9 cellular contexts compared by ENCODE assay signal in the genomic region with DNA sequence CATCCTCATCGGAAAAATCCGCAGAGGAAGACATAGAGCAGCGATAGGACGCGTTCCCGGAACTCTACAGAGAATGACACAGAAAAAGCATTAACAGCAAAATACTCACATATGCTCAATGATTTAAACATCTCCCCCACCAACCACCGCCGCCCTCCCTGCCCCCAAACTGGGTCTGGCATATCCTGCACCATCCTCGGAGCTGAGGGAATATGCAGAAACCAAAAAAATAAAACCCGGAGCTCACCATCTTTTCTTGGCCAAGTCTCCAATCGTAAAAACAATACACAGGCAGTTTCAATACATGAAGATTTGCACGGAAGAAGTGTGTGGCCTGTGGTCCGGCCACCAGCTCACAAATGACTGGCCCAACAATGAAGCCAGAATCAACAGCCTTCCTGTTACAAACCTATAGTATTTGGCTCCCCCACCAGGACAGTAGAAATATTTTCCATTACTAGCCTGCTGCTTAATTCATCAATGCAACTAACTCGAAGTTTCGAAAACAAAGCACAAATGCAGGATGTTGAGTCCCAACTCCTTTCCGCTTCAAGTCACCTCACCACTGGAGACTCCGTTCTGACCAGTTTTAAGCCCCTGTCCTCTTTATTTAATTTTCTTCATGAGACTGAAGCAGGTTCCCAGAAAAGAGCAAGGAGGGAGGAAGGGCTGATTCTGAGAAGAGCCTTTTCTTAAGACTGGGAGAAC.
DNase-seq lines count a peak whose midpoint lies in the region; ATAC-seq and TF ChIP-seq lines count a peak whose summit lies in the region.
"Had no signal": no experiment of that assay in that cellular context is flagged by ENCODE, and none has a peak within 500 bp of the region (broad histone marks: within the 10 kb centered on the region; RNA-seq: fewer than 3 reads in every experiment).

No MANE protein-coding gene starts in this region.

- peak overlapping the region; percentile 69 for H3K9ac ChIP-seq in fibroblast of lung (ENCODE audit: insufficient read depth, low read length)
- peak overlapping the region; percentile 44 for H3K9ac ChIP-seq in muscle layer of colon (ENCODE audit: low read length)

- H3K27me3 ChIP-seq in fibroblast of lung (ENCODE audit: control insufficient read depth, insufficient read depth, low read length) = no peaks in the 10 kb centered on the region
- no peaks in the 10 kb centered on the region for H3K27me3 ChIP-seq in muscle layer of colon (ENCODE audit: control insufficient read depth in 1 of 2, insufficient read depth in 2 of 2, low read length in 2 of 2)
- no peaks in the 10 kb centered on the region for H3K27me3 ChIP-seq in uterus

- no peaks in the 10 kb centered on the region for H4K20me1 ChIP-seq in fibroblast of lung (ENCODE audit: control insufficient read depth, extremely low read depth, insufficient read depth, low read length)

- ATAC-seq in GM18511 (IDR thresholded peaks at IDR 0.05; ENCODE audit: unreplicated experiment) (peak; percentile 90), HG02884 (IDR thresholded peaks at IDR 0.05; ENCODE audit: unreplicated experiment) (peak; percentile 93)

- no peak overlapping the region for H2AFZ ChIP-seq in fibroblast of lung (ENCODE audit: low read length)

- H3K4me1 ChIP-seq in fibroblast of lung (ENCODE audit: control insufficient read depth, extremely low read depth, insufficient read depth, low read length) (peaks cover 16% of the 10 kb centered on the region), muscle layer of colon (ENCODE audit: insufficient read depth, low read length) (peaks cover 23% of the 10 kb centered on the region), uterus (no peaks in the 10 kb centered on the region)

- DNase-seq in CD1c-positive myeloid dendritic cell (ENCODE audit: extremely low spot score) (peak; percentile 60), NCI-H2081 (lab: John Stamatoyannopoulos, UW) (peak; percentile 57 to 83), fibroblast of lung (ENCODE audit: low read depth in 2 of 2) (peak; percentile 90 to 91), uterus (peak; percentile 40 to 57)

- H3K27ac ChIP-seq in fibroblast of lung (ENCODE audit: insufficient read depth, low read length) (peak overlapping the region; percentile 89), muscle layer of colon (ENCODE audit: low read depth, low read length) (peak overlapping the region; percentile 56), uterus (peak overlapping the region; percentile 40 to 55)
- H3K27ac ChIP-seq: epithelial cell of prostate had no signal

- H3K4me3 ChIP-seq in WI38 (ENCODE audit: low read depth, low read length) = peak overlapping the region; percentile 86
- H3K4me3 ChIP-seq in fibroblast of lung (replicated peaks in 1 of 4; ENCODE audit: control extremely low read depth in 1 of 4, insufficient read depth in 1 of 4, low read depth in 3 of 4, low read length in 4 of 4) = peak overlapping the region; percentile 76 to 87 (median 78)
- H3K4me3 ChIP-seq in muscle layer of colon (ENCODE audit: low read depth in 1 of 2, low read length in 2 of 2) = peak overlapping the region; percentile 35 to 82
- H3K4me3 ChIP-seq in uterus = peak overlapping the region; percentile 40 to 50

- intact Hi-C loops in uterus (cut with DNase I; ENCODE audit: low total_unique reads) = loop anchor here (10.0 kb wide), 1 partner anchor 217 kb away; no protein-coding TSS in a partner anchor

- TF ChIP-seq CTCF in WI38 (IDR thresholded peaks at IDR 0.05; ENCODE audit: low read depth, low read length) = peak; percentile 45
- TF ChIP-seq CTCF in fibroblast of lung (conservative IDR thresholded peaks at IDR 0.05 in 1 of 2, IDR thresholded peaks at IDR 0.05 in 1 of 2; ENCODE audit: low read depth in 1 of 2, low read length in 2 of 2) = peak; percentile 55 to 60
- TF ChIP-seq CTCF in uterus (IDR thresholded peaks at IDR 0.05) = peak; percentile 51 to 80 (median 72)

- H3K4me2 ChIP-seq in fibroblast of lung (ENCODE audit: extremely low read depth, insufficient read depth, low read length) = peak overlapping the region; percentile 79

- no peak for TF ChIP-seq POLR2A in uterus (IDR thresholded peaks at IDR 0.05)

- peaks cover 54% of the 10 kb centered on the region for H3K79me2 ChIP-seq in fibroblast of lung (ENCODE audit: control insufficient read depth, insufficient read depth, low read length)

- H3K9me3 ChIP-seq in fibroblast of lung (ENCODE audit: control insufficient read depth, insufficient read depth, low read depth, low read length) = no peaks in the 10 kb centered on the region
- H3K9me3 ChIP-seq in muscle layer of colon (ENCODE audit: low read length) = no peaks in the 10 kb centered on the region
- H3K9me3 ChIP-seq in uterus = no peaks in the 10 kb centered on the region

- H3K36me3 ChIP-seq in fibroblast of lung (ENCODE audit: control insufficient read depth, insufficient read depth, low read length) = peaks cover under 1% of the 10 kb centered on the region
- no peaks in the 10 kb centered on the region for H3K36me3 ChIP-seq in muscle layer of colon (ENCODE audit: insufficient read depth, low read length)
- no peaks in the 10 kb centered on the region for H3K36me3 ChIP-seq in uterus

Comparison
In these comparisons a context has a peak if more than half of its experiments do, and no peak if none do; other contexts are left out.
1. Peak in every context shown above with its lines: DNase-seq, ATAC-seq, H3K4me3 ChIP-seq and H3K27ac ChIP-seq.